1 cellular context compared by ENCODE assay signal in the genomic region with DNA sequence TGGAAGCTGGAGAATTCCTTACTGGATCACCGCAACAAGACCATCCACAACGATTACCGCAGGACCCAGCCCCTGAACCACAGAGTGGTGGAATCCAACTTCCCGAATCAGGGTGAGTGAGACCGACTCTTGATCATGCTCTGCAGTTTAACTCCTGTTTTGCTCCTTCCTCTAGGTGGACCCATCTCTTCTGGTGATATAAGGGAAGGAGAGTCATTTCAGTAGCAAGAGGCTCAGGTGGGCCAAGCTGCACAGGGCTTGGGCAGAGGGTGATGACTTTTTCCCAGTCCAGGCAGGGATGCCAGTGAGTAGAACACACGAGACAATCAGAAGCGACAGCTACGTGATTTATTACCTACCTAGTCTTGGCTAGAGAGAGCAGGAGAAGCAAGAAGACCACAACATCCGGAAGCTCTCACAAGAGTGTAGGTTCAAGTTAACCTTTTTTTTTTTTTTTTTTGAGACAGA.
TF ChIP-seq lines count a peak whose summit lies in the region.

No MANE protein-coding gene starts in this region.

TF ChIP-seq in H1, 55 proteins besides CTCF, POLR2A, EP300 and RAD21:
- TF ChIP-seq RFX5 (IDR thresholded peaks at IDR 0.05; ENCODE audit: borderline replicate concordance, low read depth, low read length) (no peak), MAX (IDR thresholded peaks at IDR 0.05) (no peak), ZNF274 (IDR thresholded peaks at IDR 0.05; ENCODE audit: borderline replicate concordance, extremely low read depth, low read length) (no peak), SAP30 (IDR thresholded peaks at IDR 0.05; ENCODE audit: insufficient read depth, insufficient replicate concordance, low read length) (no peak), MAFK (IDR thresholded peaks at IDR 0.05; ENCODE audit: low read depth, low read length) (no peak), CHD2 (IDR thresholded peaks at IDR 0.05; ENCODE audit: low read length) (no peak), TEAD4 (IDR thresholded peaks at IDR 0.05; ENCODE audit: low read depth, low read length) (no peak), CEBPB (IDR thresholded peaks at IDR 0.05; ENCODE audit: low read depth, low read length) (no peak), PHF8 (conservative IDR thresholded peaks at IDR 0.05; ENCODE audit: low read depth, low read length) (no peak), RBBP5 (IDR thresholded peaks at IDR 0.05; ENCODE audit: borderline replicate concordance, low read depth, low read length) (no peak), ATF3 (IDR thresholded peaks at IDR 0.05; ENCODE audit: insufficient read depth, low read depth, low read length) (no peak), CBX8 (IDR thresholded peaks at IDR 0.05; ENCODE audit: borderline replicate concordance, low read depth, low read length) (no peak)
